13 cellular contexts compared by ENCODE assay signal in the genomic region with DNA sequence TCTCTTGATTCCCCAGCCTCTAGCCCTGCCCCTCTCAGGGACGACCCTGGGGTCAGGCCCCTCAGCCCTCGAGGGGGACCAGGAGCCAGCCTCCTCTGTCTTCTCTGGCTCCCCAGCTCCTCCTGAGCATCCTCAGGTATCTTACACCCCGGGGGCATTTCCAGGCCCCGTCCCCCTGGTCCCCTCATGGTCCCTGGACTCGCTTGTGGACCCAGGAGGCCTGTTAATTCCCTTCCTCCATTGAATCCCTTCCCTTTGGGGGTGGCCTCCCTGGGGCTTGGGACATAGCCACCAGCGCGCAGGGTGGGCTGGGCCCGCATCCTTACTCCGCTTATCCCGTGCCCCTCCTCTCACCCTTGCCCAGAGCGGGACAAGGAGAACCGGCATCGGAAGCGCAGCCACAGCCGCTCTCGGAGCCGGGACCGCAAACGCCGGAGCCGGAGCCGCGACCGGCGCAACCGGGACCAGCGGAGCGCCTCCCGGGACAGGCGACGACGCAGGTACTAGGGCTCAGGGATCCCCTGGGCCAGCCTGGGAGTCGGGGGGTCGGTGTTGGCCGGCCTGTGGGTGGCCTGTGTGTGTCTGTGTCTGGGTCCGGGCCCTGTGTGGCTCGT. TPM values are rescaled to one million over a fixed set of nuclear protein-coding genes. Genes with fewer than 3 reads are reported as not detected.
DNase-seq lines count a peak whose midpoint lies in the region; ATAC-seq and TF ChIP-seq lines count a peak whose summit lies in the region.
"Had no signal": no experiment of that assay in that cellular context is flagged by ENCODE, and none has a peak within 500 bp of the region (broad histone marks: within the 10 kb centered on the region; RNA-seq: fewer than 3 reads in every experiment).

No MANE protein-coding gene starts in this region.

- peaks cover 26% of the 10 kb centered on the region for H3K79me1 ChIP-seq in neuronal stem cell (ENCODE audit: low read depth, low read length)

- no peak overlapping the region for H2BK5ac ChIP-seq in neuronal stem cell (ENCODE audit: low read length)

- H3K36me3 Mint-ChIP-seq in Caco-2 (ENCODE audit: insufficient read depth, unreplicated experiment): peaks cover 65% of the 10 kb centered on the region
- peaks cover 40% of the 10 kb centered on the region for H3K36me3 Mint-ChIP-seq in brain

- H4K91ac ChIP-seq in neuronal stem cell (ENCODE audit: low read depth, low read length, poor library complexity): no peak overlapping the region

- H2AFZ ChIP-seq in Karpas-422 (ENCODE audit: low read length) (no peak overlapping the region), neuronal stem cell (ENCODE audit: low read length) (no peak overlapping the region)

- intact Hi-C loops in Caco-2 (cut with micrococcal nuclease; ENCODE audit: unreplicated experiment): loop anchor here (10.0 kb wide), 1 partner anchor 486 kb away; a partner anchor contains a TSS

- H3K4me1 Mint-ChIP-seq in Caco-2 (ENCODE audit: low read depth, unreplicated experiment) (peaks cover 28% of the 10 kb centered on the region), brain (peaks cover 33% of the 10 kb centered on the region)

- H3K27me3 Mint-ChIP-seq in Caco-2 (ENCODE audit: insufficient read depth, unreplicated experiment) (no peaks in the 10 kb centered on the region), brain (peaks cover 7% of the 10 kb centered on the region)

- no peak overlapping the region for H2BK12ac ChIP-seq in neuronal stem cell (ENCODE audit: low read length)

- H3K4me3 Mint-ChIP-seq in Caco-2 (ENCODE audit: unreplicated experiment): peak overlapping the region; percentile 45
- H3K4me3 Mint-ChIP-seq in brain: peak overlapping the region in 3 of 5 experiments; percentile 37 to 70 (median 69)

- H3K27ac Mint-ChIP-seq in Caco-2 (ENCODE audit: unreplicated experiment) (peak overlapping the region; percentile 62), brain (peak overlapping the region in 2 of 5 experiments; percentile 69)

- CTCF ChIA-PET in Caco-2 (lab: Charles Lee): interaction anchor here (0.6 kb wide), 1 partner anchor 12 kb away, joined by 4 read pairs; no protein-coding TSS in a partner anchor

- peaks cover 90% of the 10 kb centered on the region for H3K79me2 ChIP-seq in Karpas-422 (ENCODE audit: low read length)

- H2AK5ac ChIP-seq in neuronal stem cell (ENCODE audit: low read depth, low read length): no peak overlapping the region

- no peaks in the 10 kb centered on the region for H3K27me3 ChIP-seq in Caco-2 (replicated peaks; ENCODE audit: control insufficient read depth, insufficient read depth, low read length)
- no peaks in the 10 kb centered on the region for H3K27me3 ChIP-seq in Karpas-422 (ENCODE audit: low read length)
- H3K27me3 ChIP-seq in neuronal stem cell (ENCODE audit: control insufficient read depth in 3 of 3, insufficient read depth in 3 of 3, low read depth in 1 of 3, low read length in 3 of 3): no peaks in the 10 kb centered on the region
- H3K27me3 ChIP-seq: Peyer's patch had no signal

- H3K4me2 ChIP-seq in Karpas-422 (ENCODE audit: low read depth, low read length, poor library complexity, severe bottlenecking): no peak overlapping the region
- no peak overlapping the region for H3K4me2 ChIP-seq in neuronal stem cell (ENCODE audit: insufficient read depth, low read length, poor library complexity, severe bottlenecking)

- ATAC-seq in GM18867 (IDR thresholded peaks at IDR 0.05; ENCODE audit: unreplicated experiment) (no peak), HG03342 (IDR thresholded peaks at IDR 0.05; ENCODE audit: unreplicated experiment) (no peak)
- ATAC-seq: right cardiac atrium had no signal

- WGBS in neuronal stem cell (ENCODE audit: extremely low coverage in 2 of 2, insufficient read length in 2 of 2, insufficient replicate concordance in 1 of 2), 2 donors: no CpG with 5 or more reads among the region's 37 CpGs

- H3K9ac ChIP-seq in Karpas-422 (ENCODE audit: low read length): peak overlapping the region; percentile 86; the same call in 1 of the 2 replicates
- H3K9ac ChIP-seq in neuronal stem cell (ENCODE audit: low read depth, low read length, poor library complexity): peak overlapping the region; percentile 72

- no peak overlapping the region for H3K14ac ChIP-seq in neuronal stem cell (ENCODE audit: low read length)

- H3K9me2 ChIP-seq in Karpas-422 (replicated peaks; ENCODE audit: insufficient read depth, low read length): no peaks in the 10 kb centered on the region

- no peaks in the 10 kb centered on the region for H3K9me3 ChIP-seq in Caco-2
- no peaks in the 10 kb centered on the region for H3K9me3 ChIP-seq in Karpas-422 (ENCODE audit: low read length)
- no peaks in the 10 kb centered on the region for H3K9me3 ChIP-seq in neuronal stem cell (replicated peaks in 1 of 2; ENCODE audit: control insufficient read depth in 2 of 2, insufficient read depth in 1 of 2, low read depth in 1 of 2, low read length in 2 of 2)
- H3K9me3 ChIP-seq: Peyer's patch had no signal

- no TSS peak for BruUV-seq in Caco-2 (replicated peaks; lab: Mats Ljungman, UMichigan)

- peaks cover 81% of the 10 kb centered on the region for H4K20me1 ChIP-seq in Karpas-422 (ENCODE audit: insufficient read depth, low read depth, low read length)

- no peak overlapping the region for H2BK120ac ChIP-seq in neuronal stem cell (ENCODE audit: low read depth, low read length)

- H3K27ac ChIP-seq in Karpas-422 (ENCODE audit: low read length) (no peak overlapping the region; the same call in 1 of the 2 replicates), neuronal stem cell (replicated peaks; ENCODE audit: low read length) (peak overlapping the region; percentile 26)
- H3K27ac ChIP-seq: Peyer's patch had no signal

- H3K36me3 ChIP-seq in Caco-2 (ENCODE audit: control insufficient read depth, insufficient read depth, low read length) (peaks cover 11% of the 10 kb centered on the region), Karpas-422 (ENCODE audit: insufficient read depth, low read length) (peaks cover 66% of the 10 kb centered on the region), neuronal stem cell (replicated peaks in 1 of 2; ENCODE audit: control insufficient read depth in 2 of 2, insufficient read depth in 2 of 2, low read length in 2 of 2) (peaks cover 40 to 82% of the 10 kb centered on the region in 2 donors)

- no peak overlapping the region for H3K23ac ChIP-seq in neuronal stem cell (ENCODE audit: low read depth, low read length, poor library complexity)

- TF ChIP-seq CTCF in Caco-2 (IDR thresholded peaks at IDR 0.05; ENCODE audit: insufficient read depth in 1 of 2, low read depth in 1 of 2, low read length in 1 of 2, severe bottlenecking in 1 of 2, unreplicated experiment in 1 of 2): no peak
- TF ChIP-seq CTCF in brain (conservative IDR thresholded peaks at IDR 0.05): no peak

- H3K4ac ChIP-seq in neuronal stem cell (ENCODE audit: low read length): no peak overlapping the region

- H3K4me1 ChIP-seq in Caco-2: peaks cover 6% of the 10 kb centered on the region; the same call in 1 of the 2 replicates
- peaks cover 25% of the 10 kb centered on the region for H3K4me1 ChIP-seq in Karpas-422 (ENCODE audit: low read length)
- H3K4me1 ChIP-seq in neuronal stem cell (ENCODE audit: control insufficient read depth in 2 of 2, insufficient read depth in 1 of 2, low read depth in 1 of 2, low read length in 2 of 2): peaks cover 11 to 12% of the 10 kb centered on the region in 2 donors

- H2BK15ac ChIP-seq in neuronal stem cell (ENCODE audit: low read length): no peak overlapping the region

- POLR2A ChIA-PET in Caco-2 (lab: Charles Lee): no interaction called here

- no peaks in the 10 kb centered on the region for H3K9me3 Mint-ChIP-seq in Caco-2 (ENCODE audit: unreplicated experiment)
- H3K9me3 Mint-ChIP-seq in brain: peaks cover 0 to 4% (median 0%) of the 10 kb centered on the region in 5 experiments

- H3K4me3 ChIP-seq in Caco-2 (ENCODE audit: low read depth, low read length): no peak overlapping the region
- no peak overlapping the region for H3K4me3 ChIP-seq in Karpas-422 (ENCODE audit: low read length)
- H3K4me3 ChIP-seq in neuronal stem cell (ENCODE audit: low read length in 2 of 2): no peak overlapping the region
- H3K4me3 ChIP-seq: Peyer's patch had no signal

- H3K18ac ChIP-seq in neuronal stem cell (ENCODE audit: low read length): no peak overlapping the region

- DNase-seq in Caco-2: no peak
- DNase-seq in Karpas-422: no peak
- DNase-seq in neuronal stem cell (ENCODE audit: low spot score): no peak
- no peak for DNase-seq in SK-N-DZ (ENCODE audit: low spot score)
- no peak for DNase-seq in GDM1 (lab: John Stamatoyannopoulos, UW)
- DNase-seq: foreskin melanocyte, islet precursor cell, Peyer's patch, right cardiac atrium, substantia nigra had no signal

- no peak overlapping the region for H4K8ac ChIP-seq in neuronal stem cell (ENCODE audit: low read depth, low read length)

RNA-seq across cellular contexts. Expression of a gene that starts 4.1 kb away (rescaled TPM):
- total RNA-seq in Caco-2 (2022): 289 TPM in 2 replicates
- 107 and 272 TPM in 2 replicates for total RNA-seq in Karpas-422 (2014; rRNA removed; shearing (Covaris generic); ENCODE audit: low replicate concordance)
- polyA plus RNA-seq in brain (ENCODE audit: insufficient read depth, low read depth, low replicate concordance): 199 TPM
- 155 TPM for polyA plus RNA-seq in neuronal stem cell (2013, experiment 1 of 2)
- 147 TPM for polyA plus RNA-seq in neuronal stem cell (2013, experiment 2 of 2)
- polyA plus RNA-seq in SK-N-DZ (2014; cell fraction: cytosol; rRNA removed): 120 and 160 TPM in 2 replicates
- polyA plus RNA-seq in SK-N-DZ (2014; cell fraction: nucleus; rRNA removed): 129 and 133 TPM in 2 replicates

RNA-seq across cellular contexts. Expression of a gene that starts 10.9 kb away (rescaled TPM):
- total RNA-seq in Caco-2 (2022): 17.4 and 17.6 TPM in 2 replicates
- 26.2 and 54.8 TPM in 2 replicates for total RNA-seq in Karpas-422 (2014; rRNA removed; shearing (Covaris generic); ENCODE audit: low replicate concordance)
- 31.4 TPM for polyA plus RNA-seq in brain (ENCODE audit: insufficient read depth, low read depth, low replicate concordance)
- 19.8 TPM for polyA plus RNA-seq in neuronal stem cell (2013, experiment 1 of 2)
- polyA plus RNA-seq in neuronal stem cell (2013, experiment 2 of 2): 19.8 TPM
- polyA plus RNA-seq in SK-N-DZ (2014; cell fraction: cytosol; rRNA removed): 12.5 and 14.6 TPM in 2 replicates
- 18.2 and 20.0 TPM in 2 replicates for polyA plus RNA-seq in SK-N-DZ (2014; cell fraction: nucleus; rRNA removed)

RNA-seq across cellular contexts. Expression of a gene that starts 15.5 kb away (rescaled TPM):
- 46.2 and 47.4 TPM in 2 replicates for total RNA-seq in Caco-2 (2022)
- total RNA-seq in Karpas-422 (2014; rRNA removed; shearing (Covaris generic); ENCODE audit: low replicate concordance): 119 and 128 TPM in 2 replicates
- 24.5 TPM for polyA plus RNA-seq in brain (ENCODE audit: insufficient read depth, low read depth, low replicate concordance)
- 37.9 TPM for polyA plus RNA-seq in neuronal stem cell (2013, experiment 1 of 2)
- polyA plus RNA-seq in neuronal stem cell (2013, experiment 2 of 2): 37.2 TPM
- 12.8 and 16.3 TPM in 2 replicates for polyA plus RNA-seq in SK-N-DZ (2014; cell fraction: cytosol; rRNA removed)
- 13.8 and 14.5 TPM in 2 replicates for polyA plus RNA-seq in SK-N-DZ (2014; cell fraction: nucleus; rRNA removed)

RNA-seq across cellular contexts. Expression of a gene that starts 16.1 kb away (rescaled TPM):
- 197 and 201 TPM in 2 replicates for total RNA-seq in Caco-2 (2022)
- 21.2 and 52.5 TPM in 2 replicates for total RNA-seq in Karpas-422 (2014; rRNA removed; shearing (Covaris generic); ENCODE audit: low replicate concordance)
- 174 TPM for polyA plus RNA-seq in brain (ENCODE audit: insufficient read depth, low read depth, low replicate concordance)
- 91.8 TPM for polyA plus RNA-seq in neuronal stem cell (2013, experiment 1 of 2)
- 89.2 TPM for polyA plus RNA-seq in neuronal stem cell (2013, experiment 2 of 2)
- polyA plus RNA-seq in SK-N-DZ (2014; cell fraction: cytosol; rRNA removed): 66.2 and 76.6 TPM in 2 replicates
- 19.2 and 41.3 TPM in 2 replicates for polyA plus RNA-seq in SK-N-DZ (2014; cell fraction: nucleus; rRNA removed)

RNA-seq across cellular contexts. Expression of a gene that starts 18.2 kb away (rescaled TPM):
- total RNA-seq in Caco-2 (2022): 38.5 and 41.4 TPM in 2 replicates
- total RNA-seq in Karpas-422 (2014; rRNA removed; shearing (Covaris generic); ENCODE audit: low replicate concordance): 44.3 and 47.5 TPM in 2 replicates
- 43.5 TPM for polyA plus RNA-seq in brain (ENCODE audit: insufficient read depth, low read depth, low replicate concordance)
- polyA plus RNA-seq in neuronal stem cell (2013, experiment 1 of 2): 42.3 TPM
- 43.4 TPM for polyA plus RNA-seq in neuronal stem cell (2013, experiment 2 of 2)
- 6.5 and 12.3 TPM in 2 replicates for polyA plus RNA-seq in SK-N-DZ (2014; cell fraction: cytosol; rRNA removed)
- 12.4 and 15.1 TPM in 2 replicates for polyA plus RNA-seq in SK-N-DZ (2014; cell fraction: nucleus; rRNA removed)
